ENCODE assay signal across 19 cellular contexts in genomic region chr3:141170678-141171295, GRCh38.
DNase-seq lines count a peak whose midpoint lies in the region; FAIRE-seq and TF ChIP-seq lines count a peak whose summit lies in the region.
"Had no signal": no experiment of that assay in that cellular context is flagged by ENCODE, and none has a peak within 500 bp of the region (broad histone marks: within the 10 kb centered on the region; RNA-seq: fewer than 3 reads in every experiment).

No MANE protein-coding gene starts in this region.

- TF ChIP-seq POLR2A in esophagus muscularis mucosa (IDR thresholded peaks at IDR 0.05; ENCODE audit: low read depth) = no peak

- FAIRE-seq in D721Med (lab: Jason Lieb, UNC) (no peak), frontal cortex (lab: Jason Lieb, UNC) (no peak)
- FAIRE-seq: GM12878, H54 had no signal

- TF ChIP-seq CTCF in esophagus muscularis mucosa (IDR thresholded peaks at IDR 0.05) = no peak
- TF ChIP-seq CTCF in D721Med (IDR thresholded peaks at IDR 0.05; ENCODE audit: insufficient read depth, missing control alignments) = no peak

- peak; percentile 38 for DNase-seq in ELR (ENCODE audit: low read depth)
- peak; percentile 79 for DNase-seq in esophagus muscularis mucosa (ENCODE audit: extremely low spot score)
- peak; percentile 19 for DNase-seq in iris pigment epithelial cell (ENCODE audit: low read depth)
- DNase-seq in D721Med (ENCODE audit: insufficient read length, low spot score) = no peak
- no peak for DNase-seq in NCI-H345 treated with DMSO at 0.1 percent for 48 hours (lab: John Stamatoyannopoulos, UW; ENCODE audit: unreplicated experiment)
- DNase-seq in frontal cortex (ENCODE audit: low spot score in 2 of 2) = no peak
- DNase-seq: Caco-2; CD4-positive, CD25-positive, alpha-beta regulatory T cell; CD8-positive, alpha-beta T cell; DMS 273 treated with DMSO at 0.1 percent for 48 hours; DND-41; GDM1; GOT3; HFFc6 had no signal

- H3K27me3 ChIP-seq in esophagus muscularis mucosa = no peaks in the 10 kb centered on the region
- H3K27me3 ChIP-seq: BLaER1 had no signal

- H3K4me1 ChIP-seq in esophagus muscularis mucosa = no peaks in the 10 kb centered on the region
- H3K4me1 ChIP-seq: BLaER1, Caco-2, HAP-1 had no signal

- peaks cover 0 to 8% (median 2%) of the 10 kb centered on the region in 4 donors for H3K9me3 ChIP-seq in esophagus muscularis mucosa
- H3K9me3 ChIP-seq: Caco-2 had no signal

- intact Hi-C loops in esophagus muscularis mucosa (cut with DNase I) = no loop called here

- TF ChIP-seq EP300 in esophagus muscularis mucosa (IDR thresholded peaks at IDR 0.05) = no peak

- no peaks in the 10 kb centered on the region for H3K36me3 ChIP-seq in esophagus muscularis mucosa
- H3K36me3 ChIP-seq: BLaER1, HAP-1 had no signal

- H3K4me3 ChIP-seq in esophagus muscularis mucosa = no peak overlapping the region
- H3K4me3 ChIP-seq: BLaER1, GM12878, HAP-1 had no signal

- WGBS in esophagus muscularis mucosa = 87% methylated on average over 4 of the region's 4 CpGs

- no peak overlapping the region for H3K27ac ChIP-seq in esophagus muscularis mucosa (replicated peaks in 1 of 4)
- H3K27ac ChIP-seq: BLaER1, C4-2B had no signal

Comparison
In these comparisons a context has a peak if more than half of its experiments do, and no peak if none do; other contexts are left out.
1. DNase-seq: peak in ELR (single experiment), esophagus muscularis mucosa (single experiment) and iris pigment epithelial cell (single experiment); none in D721Med (single experiment), NCI-H345 treated with DMSO at 0.1 percent for 48 hours (single experiment) and frontal cortex (0 of 2).